21 cellular contexts compared by ENCODE assay signal in the genomic region with DNA sequence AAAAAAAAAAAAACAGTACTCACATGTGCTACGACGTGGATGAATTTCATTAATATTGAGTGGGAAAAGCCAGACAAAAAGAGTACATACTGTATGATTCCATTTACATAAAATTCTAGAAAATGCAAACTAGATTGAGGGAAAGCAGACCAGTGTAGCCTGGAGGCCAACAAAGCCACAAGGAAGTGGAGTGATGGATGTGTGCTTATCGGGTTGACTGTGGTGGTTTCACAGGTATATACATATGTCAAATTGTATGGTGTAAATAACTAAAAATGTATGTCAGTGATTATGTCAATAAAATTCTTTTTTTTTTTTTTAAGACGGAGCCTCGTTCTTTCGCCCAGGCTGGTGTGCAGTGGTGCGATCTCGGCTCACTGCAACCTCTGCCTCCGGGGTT.
"Had no signal": no experiment of that assay in that cellular context is flagged by ENCODE, and none has a peak within 500 bp of the region (broad histone marks: within the 10 kb centered on the region; RNA-seq: fewer than 3 reads in every experiment).

No MANE protein-coding gene starts in this region.

- DNase-seq: activated B cell treated with CpG ODN at 0.5 μM for 24 hours; activated CD4-positive, alpha-beta memory T cell treated with anti-CD3 and anti-CD28 coated beads, Interleukin-2, amount 10 ng/mL, durations not matched to agents 7 days and 5 days; activated CD4-positive, alpha-beta T cell treated with anti-CD3 and anti-CD28 coated beads for 48 hours; activated naive CD4-positive, alpha-beta T cell; activated naive CD8-positive, alpha-beta T cell treated with anti-CD3 and anti-CD28 coated beads for 36 hours; activated T-cell treated with anti-CD3 and anti-CD28 coated beads, Interleukin-2, amount 50 U/mL, for 1 hour; amniotic stem cell; dermis blood vessel endothelial cell; foreskin fibroblast; hippocampal formation; mammary epithelial cell; right cardiac atrium; small intestine; stimulated activated CD4-positive, alpha-beta T cell treated with anti-CD3 and anti-CD28 coated beads, Interleukin-4, amount 100 ng/mL, for 24 hours; stimulated activated naive B cell treated with anti-CD40 and anti-IgM and Interleukin-4, amounts not matched to agents 10 μg/mL and 1 μg/mL and 100 μg/mL, for 72 hours; thyroid gland had no signal

- H3K9me3 Mint-ChIP-seq: activated B cell treated with CpG ODN at 0.5 μM for 24 hours; activated CD4-positive, alpha-beta memory T cell treated with anti-CD3 and anti-CD28 coated beads, Interleukin-2, amount 10 ng/mL, durations not matched to agents 7 days and 5 days; activated naive CD8-positive, alpha-beta T cell treated with anti-CD3 and anti-CD28 coated beads for 36 hours; activated T-helper 17 cell treated with anti-CD3 and anti-CD28 coated beads, Interleukin-2, amount 50 U/mL, for 72 hours; neural crest cell had no signal

- H3K27ac Mint-ChIP-seq: activated B cell treated with CpG ODN at 0.5 μM for 24 hours; activated CD4-positive, alpha-beta memory T cell treated with anti-CD3 and anti-CD28 coated beads, Interleukin-2, amount 10 ng/mL, durations not matched to agents 7 days and 5 days; activated naive CD8-positive, alpha-beta T cell treated with anti-CD3 and anti-CD28 coated beads for 36 hours; activated T-helper 17 cell treated with anti-CD3 and anti-CD28 coated beads, Interleukin-2, amount 50 U/mL, for 72 hours; stimulated activated naive B cell treated with anti-CD40 and anti-IgM and Interleukin-4, amounts not matched to agents 10 μg/mL and 1 μg/mL and 100 μg/mL, for 72 hours had no signal

- H3K27me3 Mint-ChIP-seq: activated B cell treated with CpG ODN at 0.5 μM for 24 hours; activated CD4-positive, alpha-beta memory T cell treated with anti-CD3 and anti-CD28 coated beads, Interleukin-2, amount 10 ng/mL, durations not matched to agents 7 days and 5 days; activated naive CD8-positive, alpha-beta T cell treated with anti-CD3 and anti-CD28 coated beads for 36 hours; activated T-helper 17 cell treated with anti-CD3 and anti-CD28 coated beads, Interleukin-2, amount 50 U/mL, for 72 hours; stimulated activated naive B cell treated with anti-CD40 and anti-IgM and Interleukin-4, amounts not matched to agents 10 μg/mL and 1 μg/mL and 100 μg/mL, for 72 hours had no signal

- H3K27me3 ChIP-seq: cardiac muscle cell, left lung, thyroid gland had no signal

- H3K9me3 ChIP-seq: left lung, prostate gland, thyroid gland had no signal

- H3K27ac ChIP-seq: cardiac muscle cell, thyroid gland had no signal

- ATAC-seq: activated T-helper 17 cell treated with anti-CD3 and anti-CD28 coated beads, Interleukin-2, amount 50 U/mL, for 72 hours; left lung; right cardiac atrium; stimulated activated naive B cell treated with anti-CD40 and anti-IgM and Interleukin-4, amounts not matched to agents 10 μg/mL and 1 μg/mL and 100 μg/mL, for 72 hours had no signal

- H3K4me3 Mint-ChIP-seq: activated B cell treated with CpG ODN at 0.5 μM for 24 hours; activated CD4-positive, alpha-beta memory T cell treated with anti-CD3 and anti-CD28 coated beads, Interleukin-2, amount 10 ng/mL, durations not matched to agents 7 days and 5 days; activated naive CD8-positive, alpha-beta T cell treated with anti-CD3 and anti-CD28 coated beads for 36 hours; activated T-helper 17 cell treated with anti-CD3 and anti-CD28 coated beads, Interleukin-2, amount 50 U/mL, for 72 hours; neural crest cell; stimulated activated naive B cell treated with anti-CD40 and anti-IgM and Interleukin-4, amounts not matched to agents 10 μg/mL and 1 μg/mL and 100 μg/mL, for 72 hours had no signal

- H3K4me3 ChIP-seq: cardiac muscle cell, left lung, prostate gland, thyroid gland had no signal
